12 cellular contexts compared by ENCODE assay signal in the genomic region with DNA sequence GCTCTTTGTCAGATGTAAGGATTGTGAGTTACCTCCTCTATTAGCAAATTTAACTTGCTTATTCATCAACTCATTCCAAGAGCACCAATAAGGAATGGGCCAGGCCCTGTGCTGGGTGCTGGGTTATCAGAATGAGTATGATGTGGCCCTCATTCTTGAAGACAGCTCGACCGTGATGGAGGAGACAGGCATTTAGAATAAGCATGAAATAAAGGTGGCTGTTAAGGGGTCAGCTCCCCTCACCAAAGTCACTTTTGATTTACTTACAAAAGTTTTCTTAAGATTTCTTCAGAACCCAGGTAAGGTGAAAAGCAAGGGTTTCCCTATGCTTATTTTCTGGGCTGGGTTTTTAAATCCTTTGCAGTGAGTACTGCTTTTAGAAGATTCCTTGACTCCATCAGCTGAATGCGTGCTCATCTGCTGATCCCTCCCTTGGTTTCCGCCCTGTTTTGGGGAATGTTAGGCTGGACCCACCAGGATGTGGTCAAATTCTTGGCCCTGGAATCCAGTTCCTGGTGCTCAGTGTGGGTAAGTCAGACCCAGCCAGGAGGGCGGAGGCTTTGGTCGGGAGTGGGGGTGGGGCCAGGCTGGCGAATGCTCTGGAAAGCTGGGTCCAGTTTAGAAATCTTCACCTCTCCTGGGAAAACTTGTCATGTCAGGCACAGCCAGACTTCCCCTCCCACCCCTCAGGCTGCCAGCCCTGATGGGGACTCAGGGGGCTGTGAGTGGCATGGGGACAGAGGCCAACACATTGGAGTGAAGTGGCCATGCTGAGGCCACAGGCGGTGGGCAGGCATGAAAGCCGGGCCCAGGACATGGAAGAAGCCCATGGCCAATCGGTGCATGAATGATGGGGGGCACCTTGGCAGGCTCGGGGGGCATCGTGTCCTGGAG. TPM values are rescaled to one million over a fixed set of nuclear protein-coding genes. Genes with fewer than 3 reads are reported as not detected.
DNase-seq lines count a peak whose midpoint lies in the region; ATAC-seq, FAIRE-seq and TF ChIP-seq lines count a peak whose summit lies in the region.
"Had no signal": no experiment of that assay in that cellular context is flagged by ENCODE, and none has a peak within 500 bp of the region (broad histone marks: within the 10 kb centered on the region; RNA-seq: fewer than 3 reads in every experiment).

No MANE protein-coding gene starts in this region.

- no peaks in the 10 kb centered on the region for H3K23me2 ChIP-seq in H1 (ENCODE audit: low read depth, low read length)

- CTCF ChIA-PET in H1 (lab: Charles Lee; ENCODE audit: partially characterized antibody) (interaction anchor here (0.9 kb wide), 1 partner anchor 84 kb away, joined by 7 read pairs; no protein-coding TSS in a partner anchor), T-cell (lab: Charles Lee) (no interaction called here)

- H3K36me3 Mint-ChIP-seq in nephron progenitor cell (ENCODE audit: low read depth) (no peaks in the 10 kb centered on the region), T-cell (no peaks in the 10 kb centered on the region)

- H3K27me3 ChIP-seq in NT2/D1 (ENCODE audit: insufficient read depth, insufficient read length) (no peaks in the 10 kb centered on the region), H1 (replicated peaks in 1 of 4; ENCODE audit: control insufficient read depth in 3 of 4, extremely low read depth in 1 of 4, insufficient read depth in 3 of 4, low read length in 3 of 4) (no peaks in the 10 kb centered on the region)

- H3K4me2 ChIP-seq in H1 (ENCODE audit: insufficient read depth in 1 of 2, low read depth in 2 of 2, low read length in 2 of 2) = no peak overlapping the region

- DNase-seq in AG20443 (ENCODE audit: low spot score) (peak; percentile 94), NT2/D1 (ENCODE audit: low read depth, low spot score) (peak; percentile 35), H1 (ENCODE audit: low read depth in 1 of 2, low spot score in 2 of 2) (peak in 1 of 2 experiments; percentile 49), nephron progenitor cell (no peak), G401 (ENCODE audit: low spot score) (no peak), T-cell (no peak)
- DNase-seq: H9, NCI-H69 had no signal

- no peaks in the 10 kb centered on the region for H3K36me3 ChIP-seq in NT2/D1 (ENCODE audit: insufficient read depth, insufficient read length, low read length)
- H3K36me3 ChIP-seq in H1 (ENCODE audit: control insufficient read depth in 2 of 4, insufficient read depth in 4 of 4, low read length in 3 of 4) = no peaks in the 10 kb centered on the region

- peak overlapping the region; percentile 21 for H3K4ac ChIP-seq in H1 (replicated peaks; ENCODE audit: insufficient read length, low read depth, low read length)

- H3K4me3 ChIP-seq in NT2/D1 (ENCODE audit: insufficient read length, low read depth) (no peak overlapping the region), H1 (ENCODE audit: extremely low read depth in 1 of 4, insufficient read depth in 2 of 4, low read depth in 3 of 4, low read length in 4 of 4) (no peak overlapping the region)

- H3K9ac ChIP-seq in NT2/D1 (ENCODE audit: insufficient read length, low read depth) (peak overlapping the region; percentile 13), H1 (replicated peaks in 1 of 4; ENCODE audit: extremely low read depth in 1 of 4, low read depth in 3 of 4, low read length in 3 of 4) (no peak overlapping the region)

- no peak overlapping the region for H3K27ac ChIP-seq in H1 (ENCODE audit: low read depth, low read length)
- H3K27ac ChIP-seq: VCaP had no signal

- peaks cover 19% of the 10 kb centered on the region for H3K27me3 Mint-ChIP-seq in nephron progenitor cell (ENCODE audit: low read depth, poor library complexity)
- H3K27me3 Mint-ChIP-seq in T-cell = peaks cover 4 to 8% of the 10 kb centered on the region in 2 donors
- H3K27me3 Mint-ChIP-seq: CD4-positive, alpha-beta T cell had no signal

- peaks cover 33% of the 10 kb centered on the region for H3K4me1 Mint-ChIP-seq in nephron progenitor cell
- H3K4me1 Mint-ChIP-seq in T-cell = peaks cover 7 to 30% (median 29%) of the 10 kb centered on the region in 3 donors

- no peak overlapping the region for H4K8ac ChIP-seq in H1 (ENCODE audit: extremely low read depth, insufficient read depth, low read length)

- H3K9me3 Mint-ChIP-seq in nephron progenitor cell (peaks cover 13% of the 10 kb centered on the region), T-cell (peaks cover 5 to 12% (median 5%) of the 10 kb centered on the region in 3 donors)

- TF ChIP-seq RAD21 in H1 (IDR thresholded peaks at IDR 0.05 in 1 of 2, conservative IDR thresholded peaks at IDR 0.05 in 1 of 2; ENCODE audit: low read depth in 2 of 2, low read length in 2 of 2) = no peak

- 90% methylated on average over 11 of the region's 12 CpGs; no CpG with 5 or more reads in 1 of the 2 experiments for WGBS in H1 (ENCODE audit: extremely low coverage in 1 of 2, insufficient coverage in 1 of 2, insufficient read length in 1 of 2, insufficient replicate concordance in 2 of 2, low coverage in 1 of 2, low lambda C conversion rate in 2 of 2, missing lambda C conversion rate in 1 of 2), 2 experiments

- no peak overlapping the region for H2AK5ac ChIP-seq in H1 (ENCODE audit: low read depth, low read length)

- H4K5ac ChIP-seq in H1 (ENCODE audit: insufficient read length, low read depth, low read length) = no peak overlapping the region

- H2BK120ac ChIP-seq in H1 (replicated peaks; ENCODE audit: low read depth, low read length) = no peak overlapping the region

- POLR2A ChIA-PET in H1 (lab: Charles Lee; ENCODE audit: partially characterized antibody) = interaction anchor here (1.2 kb wide), 1 partner anchor 12 kb away, joined by 3 read pairs; no protein-coding TSS in a partner anchor
- POLR2A ChIA-PET in T-cell (lab: Charles Lee) = no interaction called here

- H3K14ac ChIP-seq in H1 (ENCODE audit: insufficient read length) = no peak overlapping the region

- H3K23ac ChIP-seq in H1 (ENCODE audit: insufficient read length) = no peak overlapping the region

- no peak overlapping the region for H3K4me3 Mint-ChIP-seq in nephron progenitor cell
- no peak overlapping the region for H3K4me3 Mint-ChIP-seq in T-cell
- H3K4me3 Mint-ChIP-seq: CD4-positive, alpha-beta T cell; H9 had no signal

- TF ChIP-seq EP300 in H1 (IDR thresholded peaks at IDR 0.05; ENCODE audit: borderline replicate concordance in 1 of 2, low read depth in 2 of 2, low read length in 2 of 2) = no peak

- H4K91ac ChIP-seq in H1 (replicated peaks; ENCODE audit: insufficient read length, low read length) = no peak overlapping the region

- no peak overlapping the region for H2BK15ac ChIP-seq in H1 (ENCODE audit: low read length)

- H3K4me1 ChIP-seq in NT2/D1 (ENCODE audit: insufficient read depth, insufficient read length) = peaks cover 12% of the 10 kb centered on the region
- H3K4me1 ChIP-seq in H1 (replicated peaks in 1 of 4; ENCODE audit: control insufficient read depth in 3 of 4, insufficient read depth in 4 of 4, low read length in 3 of 4) = peaks cover 0 to 6% (median 2%) of the 10 kb centered on the region in 4 experiments; a peak in 4 of 7 replicates

- in situ Hi-C loops in G401 (cut with HindIII; ENCODE audit: low sequenced_read_pairs) = no loop called here

- no peak overlapping the region for H3K18ac ChIP-seq in H1 (ENCODE audit: extremely low read depth, low read length)

- no peaks in the 10 kb centered on the region for H3K79me1 ChIP-seq in H1 (ENCODE audit: low read depth, low read length)

- peaks cover 9% of the 10 kb centered on the region for H3K9me3 ChIP-seq in NT2/D1 (ENCODE audit: insufficient read depth, low read length)
- H3K9me3 ChIP-seq in H1 (ENCODE audit: insufficient read depth in 2 of 2, low read depth in 1 of 2, low read length in 1 of 2) = peaks cover 2 to 3% of the 10 kb centered on the region in 2 experiments; a peak in 1 of 4 replicates

- FAIRE-seq in H1 (lab: Jason Lieb, UNC) = no peak

- H3K27ac Mint-ChIP-seq in nephron progenitor cell (peak overlapping the region; percentile 71), T-cell (no peak overlapping the region)
- H3K27ac Mint-ChIP-seq: CD4-positive, alpha-beta T cell had no signal

- H4K20me1 ChIP-seq in H1 (replicated peaks in 1 of 2; ENCODE audit: control insufficient read depth in 1 of 2, insufficient read depth in 2 of 2, low read length in 2 of 2) = no peaks in the 10 kb centered on the region

- peak overlapping the region; percentile 75; the same call in 1 of the 2 replicates for H2AFZ ChIP-seq in H1 (ENCODE audit: low read length)

- no peak overlapping the region for H2BK12ac ChIP-seq in H1 (ENCODE audit: low read depth, low read length)

- no peaks in the 10 kb centered on the region for H3K79me2 ChIP-seq in H1 (ENCODE audit: control insufficient read depth in 1 of 2, insufficient read depth in 2 of 2, low read length in 2 of 2)

- no peak for TF ChIP-seq POLR2A in H1 (IDR thresholded peaks at IDR 0.05; ENCODE audit: control extremely low read depth in 1 of 2, low read depth in 2 of 2, low read length in 2 of 2)

- ATAC-seq in T-cell (replicated peaks in 1 of 4) (no peak), HG03280 (IDR thresholded peaks at IDR 0.05; ENCODE audit: unreplicated experiment) (no peak), GM18498 (IDR thresholded peaks at IDR 0.05; ENCODE audit: unreplicated experiment) (no peak)

- 0 out of 2 replicates have a peak overlapping the region, but pooled peaks have one; percentile 10 for H2BK5ac ChIP-seq in H1 (ENCODE audit: low read depth, low read length)

- no peak for TF ChIP-seq CTCF in H1 (IDR thresholded peaks at IDR 0.05; ENCODE audit: control extremely low read depth in 1 of 3, insufficient read depth in 1 of 3, low read depth in 1 of 3, low read length in 3 of 3)
- no peak for TF ChIP-seq CTCF in nephron progenitor cell (IDR thresholded peaks at IDR 0.05)

- 0 out of 2 replicates have a peak overlapping the region, but pooled peaks have one; percentile 34 for H2BK20ac ChIP-seq in H1 (ENCODE audit: low read length)

- H3K56ac ChIP-seq in H1 (replicated peaks; ENCODE audit: insufficient read length, low read depth, low read length) = no peak overlapping the region

RNA-seq across cellular contexts. Expression of gene PADI1, which starts 15.0 kb away (rescaled TPM):
- total RNA-seq in H1 (2021; fragmentation: NEBNext Ultra II Directional; extraction: Animal tissue kit (Norgen Biotek cat#: 25700)) = 0.30 and 0.33 TPM in 2 replicates
- polyA plus RNA-seq in H1 (2011; rRNA removed) = 0.20 and 0.38 TPM in 2 replicates
- 0.22 TPM for polyA plus RNA-seq in H1 (2011; cell fraction: cytosol; rRNA removed)
- polyA plus RNA-seq in H1 (2011; cell fraction: nucleus; rRNA removed) = 0.40 TPM
- polyA plus RNA-seq in H1 (2012, experiment 1 of 2) = 0.20 to 0.45 TPM (median 0.29 TPM) in 4 replicates
- polyA plus RNA-seq in H1 (2012, experiment 2 of 2) = 0.24 TPM
- polyA plus RNA-seq in H1 (2013, experiment 1 of 2) = 0.41 TPM
- 0.31 TPM for polyA plus RNA-seq in H1 (2013, experiment 2 of 2)
- polyA minus RNA-seq in H1 (2011; rRNA and poly(A)+ RNA removed) = 0.20 and 0.35 TPM in 2 replicates
- not detected for polyA minus RNA-seq in H1 (2011; cell fraction: cytosol; rRNA and poly(A)+ RNA removed)
- not detected for polyA minus RNA-seq in H1 (2011; cell fraction: nucleus; rRNA and poly(A)+ RNA removed)
- not detected in 2 replicates for total RNA-seq in G401 (2014; rRNA removed; shearing (Covaris generic))
- not detected for total RNA-seq in T-cell
- total RNA-seq: CD4-positive, alpha-beta T cell had no signal

RNA-seq across cellular contexts. Expression of gene PADI3, which starts 59.0 kb away (rescaled TPM):
- total RNA-seq in H1 (2021; fragmentation: NEBNext Ultra II Directional; extraction: Animal tissue kit (Norgen Biotek cat#: 25700)) = 0.37 and 0.44 TPM in 2 replicates
- polyA plus RNA-seq in H1 (2011; rRNA removed) = 0.94 and 1.9 TPM in 2 replicates
- 1.6 TPM for polyA plus RNA-seq in H1 (2011; cell fraction: cytosol; rRNA removed)
- polyA plus RNA-seq in H1 (2011; cell fraction: nucleus; rRNA removed) = 3.4 TPM
- polyA plus RNA-seq in H1 (2012, experiment 1 of 2) = 0.35 to 0.85 TPM (median 0.64 TPM) in 4 replicates
- polyA plus RNA-seq in H1 (2012, experiment 2 of 2) = 0.33 TPM
- polyA plus RNA-seq in H1 (2013, experiment 1 of 2) = 0.59 TPM
- polyA plus RNA-seq in H1 (2013, experiment 2 of 2) = 0.35 TPM
- 1.3 and 1.7 TPM in 2 replicates for polyA minus RNA-seq in H1 (2011; rRNA and poly(A)+ RNA removed)
- polyA minus RNA-seq in H1 (2011; cell fraction: cytosol; rRNA and poly(A)+ RNA removed) = 0.81 TPM
- 1.6 TPM for polyA minus RNA-seq in H1 (2011; cell fraction: nucleus; rRNA and poly(A)+ RNA removed)
- 0.31 and 0.41 TPM in 2 replicates for total RNA-seq in G401 (2014; rRNA removed; shearing (Covaris generic))
- total RNA-seq in T-cell = not detected
- total RNA-seq: CD4-positive, alpha-beta T cell had no signal

Comparison
In these comparisons a context has a peak if more than half of its experiments do, and no peak if none do; other contexts are left out.
1. DNase-seq: peak in AG20443 (single experiment) and NT2/D1 (single experiment); none in nephron progenitor cell (single experiment), G401 (single experiment) and T-cell (0 of 34).